Comparison of ENCODE assay signal across 10 cellular contexts in genomic region chr12:14776236-14776959, GRCh38. TPM values are rescaled to one million over a fixed set of nuclear protein-coding genes. Genes with fewer than 3 reads are reported as not detected.
DNase-seq lines count a peak whose midpoint lies in the region; ATAC-seq, FAIRE-seq and TF ChIP-seq lines count a peak whose summit lies in the region.
"Had no signal": no experiment of that assay in that cellular context is flagged by ENCODE, and none has a peak within 500 bp of the region (broad histone marks: within the 10 kb centered on the region; RNA-seq: fewer than 3 reads in every experiment).

No MANE protein-coding gene starts in this region.

- no peaks in the 10 kb centered on the region; a peak in 1 of 5 replicates for H3K27me3 ChIP-seq in HepG2 (ENCODE audit: control insufficient read depth in 1 of 2, insufficient read depth in 2 of 2, low read length in 2 of 2)
- H3K27me3 ChIP-seq in right lobe of liver, result no peaks in the 10 kb centered on the region
- H3K27me3 ChIP-seq in SU-DHL-6 (ENCODE audit: low read length), result no peaks in the 10 kb centered on the region
- no peaks in the 10 kb centered on the region for H3K27me3 ChIP-seq in hepatocyte
- H3K27me3 ChIP-seq in vagina, result no peaks in the 10 kb centered on the region

- peak overlapping the region; percentile 66 for H3K4me2 ChIP-seq in HepG2 (ENCODE audit: low read depth, low read length)
- H3K4me2 ChIP-seq in SU-DHL-6 (ENCODE audit: low read depth, low read length, poor library complexity, severe bottlenecking), result no peak overlapping the region
- H3K4me2 ChIP-seq in hepatocyte, result peak overlapping the region; percentile 82

- 44% methylated on average over 5 of the region's 5 CpGs for WGBS in HepG2 (ENCODE audit: low lambda C conversion rate)
- 50% methylated on average over 5 of the region's 5 CpGs for WGBS in right lobe of liver (ENCODE audit: insufficient coverage, low coverage, low lambda C conversion rate, missing lambda C conversion rate)
- WGBS in hepatocyte (ENCODE audit: low lambda C conversion rate, missing lambda C conversion rate), result 49% methylated on average over 5 of the region's 5 CpGs

- TF ChIP-seq CTCF in HepG2 (CRISPR knock-in tag; IDR thresholded peaks at IDR 0.05), result peak; percentile 28
- TF ChIP-seq CTCF in right lobe of liver (IDR thresholded peaks at IDR 0.05), result peak in 2 of 4 donors; percentile 7 to 12
- TF ChIP-seq CTCF in SU-DHL-6 (IDR thresholded peaks at IDR 0.05; ENCODE audit: insufficient read depth, low read length, poor library complexity, severe bottlenecking), result peak; percentile 21
- TF ChIP-seq CTCF in hepatocyte (IDR thresholded peaks at IDR 0.05; ENCODE audit: poor library complexity), result peak; percentile 40
- no peak for TF ChIP-seq CTCF in vagina (IDR thresholded peaks at IDR 0.05)

- H3K9me2 ChIP-seq in SU-DHL-6 (replicated peaks; ENCODE audit: insufficient read depth, low read length) (no peaks in the 10 kb centered on the region), hepatocyte (replicated peaks; ENCODE audit: insufficient read depth) (no peaks in the 10 kb centered on the region)

- peaks cover 24% of the 10 kb centered on the region for H3F3A ChIP-seq in SU-DHL-6 (ENCODE audit: insufficient read depth)

- no peaks in the 10 kb centered on the region for H3K27me3 Mint-ChIP-seq in T-helper 17 cell

- CTCF ChIA-PET in HepG2 (lab: Yijun Ruan, JAX; ENCODE audit: low intra/inter-chr PET ratio, low total read pairs), result no interaction called here

- in situ Hi-C loops in HepG2 (cut with HindIII; ENCODE audit: extremely low pct_ligation_motif_present, low pct_unique_long_range_greater_than_20kb), result no loop called here

- BruUV-seq in HepG2 (replicated peaks; lab: Mats Ljungman, UMichigan), result no TSS peak

- no peaks in the 10 kb centered on the region for H3K9me3 ChIP-seq in HepG2 (ENCODE audit: low read length)
- no peaks in the 10 kb centered on the region for H3K9me3 ChIP-seq in right lobe of liver
- no peaks in the 10 kb centered on the region for H3K9me3 ChIP-seq in SU-DHL-6 (ENCODE audit: insufficient read depth, low read length)
- no peaks in the 10 kb centered on the region for H3K9me3 ChIP-seq in hepatocyte (ENCODE audit: low read depth)
- H3K9me3 ChIP-seq in vagina, result no peaks in the 10 kb centered on the region
- H3K9me3 ChIP-seq in T-helper 17 cell (ENCODE audit: control insufficient read depth, low read length, poor library complexity, severe bottlenecking), result no peaks in the 10 kb centered on the region

- H2AFZ ChIP-seq in HepG2 (ENCODE audit: low read length), result no peak overlapping the region
- H2AFZ ChIP-seq in SU-DHL-6 (ENCODE audit: low read depth, low read length, severe bottlenecking), result no peak overlapping the region
- H2AFZ ChIP-seq in hepatocyte, result no peak overlapping the region

- POLR2A ChIA-PET in HepG2 (lab: Yijun Ruan, JAX), result interaction anchor here (1.4 kb wide), 1 partner anchor 27 kb away, joined by 6 read pairs; the partner anchor contains the start of genes C12orf60 and WBP11

- no peaks in the 10 kb centered on the region for H4K20me1 ChIP-seq in HepG2 (ENCODE audit: insufficient read depth, low read length)
- no peaks in the 10 kb centered on the region for H4K20me1 ChIP-seq in SU-DHL-6 (ENCODE audit: low read depth, low read length)
- no peaks in the 10 kb centered on the region for H4K20me1 ChIP-seq in hepatocyte (ENCODE audit: insufficient read depth, poor library complexity, severe bottlenecking)

- ATAC-seq in HepG2 (no peak), right lobe of liver (no peak), T-helper 17 cell (no peak), HG03469 (IDR thresholded peaks at IDR 0.05; ENCODE audit: unreplicated experiment) (no peak), GM19467 (IDR thresholded peaks at IDR 0.05; ENCODE audit: unreplicated experiment) (no peak)

- no peak for TF ChIP-seq RAD21 in HepG2 (CRISPR knock-in tag; IDR thresholded peaks at IDR 0.05)

- TF ChIP-seq EP300 in HepG2 (IDR thresholded peaks at IDR 0.05; ENCODE audit: low read depth in 2 of 2, low read length in 2 of 2), result no peak
- TF ChIP-seq EP300 in HepG2 (CRISPR knock-in tag; IDR thresholded peaks at IDR 0.05; ENCODE audit: borderline replicate concordance), result no peak

- H3K9ac ChIP-seq in HepG2 (ENCODE audit: insufficient read depth, low read depth, low read length), result no peak overlapping the region
- no peak overlapping the region for H3K9ac ChIP-seq in SU-DHL-6 (ENCODE audit: low read length)

- no peak overlapping the region for H3K27ac Mint-ChIP-seq in T-helper 17 cell

- peaks cover 35% of the 10 kb centered on the region for H3K4me1 Mint-ChIP-seq in T-helper 17 cell

- DNase-seq in HepG2 (ENCODE audit: low spot score) (no peak), right lobe of liver (no peak), hepatocyte (ENCODE audit: low spot score) (no peak), vagina (ENCODE audit: extremely low spot score in 2 of 2) (no peak), T-helper 17 cell (no peak)
- DNase-seq: NCI-H510A treated with DMSO at 0.1 percent for 48 hours; stimulated activated CD8-positive, alpha-beta memory T cell treated with anti-CD3 and anti-CD28 coated beads, Interleukin-4, amount 100 ng/mL, for 48 hours had no signal

- FAIRE-seq in HepG2 (lab: Jason Lieb, UNC), result no peak

- H3K79me2 ChIP-seq in HepG2 (ENCODE audit: insufficient read depth, low read length), result peaks cover 7% of the 10 kb centered on the region
- no peaks in the 10 kb centered on the region for H3K79me2 ChIP-seq in SU-DHL-6 (ENCODE audit: insufficient read depth, low read length)
- peaks cover 37% of the 10 kb centered on the region for H3K79me2 ChIP-seq in hepatocyte

- TF ChIP-seq POLR2A in HepG2 (IDR thresholded peaks at IDR 0.05; ENCODE audit: insufficient read depth in 1 of 2, low read depth in 2 of 2, low read length in 2 of 2), result no peak
- TF ChIP-seq POLR2A in right lobe of liver (IDR thresholded peaks at IDR 0.05), result no peak
- TF ChIP-seq POLR2A in vagina (IDR thresholded peaks at IDR 0.05), result no peak

- H3K4me3 Mint-ChIP-seq in T-helper 17 cell, result no peak overlapping the region

- H3K36me3 Mint-ChIP-seq in T-helper 17 cell (ENCODE audit: low read depth), result peaks cover 2% of the 10 kb centered on the region

- H3K36me3 ChIP-seq in HepG2 (replicated peaks in 1 of 2; ENCODE audit: control insufficient read depth in 1 of 2, insufficient read depth in 2 of 2, low read length in 2 of 2), result no peaks in the 10 kb centered on the region
- H3K36me3 ChIP-seq in right lobe of liver, result no peaks in the 10 kb centered on the region
- H3K36me3 ChIP-seq in SU-DHL-6 (ENCODE audit: low read length), result no peaks in the 10 kb centered on the region
- no peaks in the 10 kb centered on the region for H3K36me3 ChIP-seq in hepatocyte (replicated peaks; ENCODE audit: insufficient read depth, low read depth)
- no peaks in the 10 kb centered on the region for H3K36me3 ChIP-seq in vagina

- intact Hi-C loops in HepG2 (cut with micrococcal nuclease; ENCODE audit: unreplicated experiment) (loop anchor here (10.0 kb wide), 1 partner anchor 1108 kb away; the partner anchor contains the start of gene STRAP), right lobe of liver (cut with DNase I) (no loop called here), vagina (cut with DNase I) (loop anchor here (10.0 kb wide), 1 partner anchor 108 kb away; the partner anchor contains the start of gene MGP)

- H3K4me3 ChIP-seq in HepG2 (replicated peaks in 1 of 3; ENCODE audit: insufficient read depth in 1 of 3, low read depth in 2 of 3, low read length in 3 of 3), result no peak overlapping the region
- H3K4me3 ChIP-seq in right lobe of liver, result no peak overlapping the region
- H3K4me3 ChIP-seq in SU-DHL-6 (ENCODE audit: insufficient read depth, low read length, poor library complexity, severe bottlenecking), result no peak overlapping the region
- peak overlapping the region; percentile 84 for H3K4me3 ChIP-seq in hepatocyte
- H3K4me3 ChIP-seq in vagina, result peak overlapping the region; percentile 79 to 85

- H3K4me1 ChIP-seq in HepG2 (ENCODE audit: insufficient read depth, low read length), result peaks cover 42% of the 10 kb centered on the region
- H3K4me1 ChIP-seq in right lobe of liver, result peaks cover 0 to 22% (median 2%) of the 10 kb centered on the region in 4 donors
- H3K4me1 ChIP-seq in hepatocyte (ENCODE audit: insufficient read depth), result peaks cover 31% of the 10 kb centered on the region
- peaks cover 32% of the 10 kb centered on the region for H3K4me1 ChIP-seq in vagina

- H3K27ac ChIP-seq in HepG2 (ENCODE audit: extremely low read length, insufficient read depth, low read length), result no peak overlapping the region
- H3K27ac ChIP-seq in right lobe of liver, result no peak overlapping the region
- H3K27ac ChIP-seq in SU-DHL-6 (ENCODE audit: low read depth, low read length), result no peak overlapping the region
- H3K27ac ChIP-seq in hepatocyte, result peak overlapping the region; percentile 98
- peak overlapping the region; percentile 91 for H3K27ac ChIP-seq in vagina

RNA-seq across cellular contexts. Expression of gene WBP11, which starts 26.9 kb away (rescaled TPM):
- total RNA-seq in HepG2 (2016; rRNA removed; fragmentation: Illumina TruSeq; extraction: Trizol) (31.0 and 44.4 TPM in 2 replicates), right lobe of liver (10 to 100 TPM in 4 of 6 experiments, 1 to 10 TPM in 2; 8.6 to 24.9 (median 16.9) TPM), hepatocyte (22.8 and 26.6 TPM in 2 replicates), vagina (12.8 TPM), T-helper 17 cell (100 to 1,000 TPM; 124 to 129 TPM)
- total RNA-seq in HepG2 (2016; cell fraction: cytosol; rRNA removed; fragmentation: Illumina TruSeq; extraction: Trizol; ENCODE audit: low read depth), result 6.5 and 7.2 TPM in 2 replicates
- total RNA-seq in HepG2 (2016; cell fraction: insoluble cytoplasmic fraction; rRNA removed; fragmentation: Illumina TruSeq; extraction: Trizol), result 30.6 and 36.1 TPM in 2 replicates
- total RNA-seq in HepG2 (2016; cell fraction: membrane; rRNA removed; fragmentation: Illumina TruSeq; extraction: Trizol), result 24.9 and 28.2 TPM in 2 replicates
- 27.7 and 30.7 TPM in 2 replicates for total RNA-seq in HepG2 (2016; cell fraction: nucleus; rRNA removed; fragmentation: Illumina TruSeq; extraction: Trizol)
- polyA plus RNA-seq in HepG2 (2011; rRNA removed) (6.6 and 7.6 TPM in 2 replicates), hepatocyte (39.3 and 54.2 TPM in 2 replicates)
- polyA plus RNA-seq in HepG2 (2011; cell fraction: cytosol; rRNA removed), result 3.2 and 3.3 TPM in 2 replicates
- polyA plus RNA-seq in HepG2 (2011; cell fraction: nucleus; rRNA removed), result 5.2 and 5.6 TPM in 2 replicates
- polyA plus RNA-seq in HepG2 (2012), result 17.5 and 40.2 TPM in 2 replicates
- polyA plus RNA-seq in HepG2 (2016; cell fraction: cytosol; fragmentation: Illumina TruSeq; extraction: Trizol; ENCODE audit: low read depth), result 10.8 and 13.6 TPM in 2 replicates
- 52.7 and 58.9 TPM in 2 replicates for polyA plus RNA-seq in HepG2 (2016; cell fraction: insoluble cytoplasmic fraction; fragmentation: Illumina TruSeq; extraction: Trizol; ENCODE audit: low read depth)
- 25.3 and 27.1 TPM in 2 replicates for polyA plus RNA-seq in HepG2 (2016; cell fraction: membrane; fragmentation: Illumina TruSeq; extraction: Trizol; ENCODE audit: low read depth)
- 39.7 and 45.9 TPM in 2 replicates for polyA plus RNA-seq in HepG2 (2016; cell fraction: nucleus; fragmentation: Illumina TruSeq; extraction: Trizol; ENCODE audit: insufficient read depth, low read depth)
- polyA minus RNA-seq in HepG2 (2011; rRNA and poly(A)+ RNA removed; ENCODE audit: low replicate concordance), result 4.2 and 9.5 TPM in 2 replicates
- 9.1 and 10.0 TPM in 2 replicates for polyA minus RNA-seq in HepG2 (2011; cell fraction: cytosol; rRNA and poly(A)+ RNA removed)
- 26.1 and 28.3 TPM in 2 replicates for polyA minus RNA-seq in HepG2 (2011; cell fraction: nucleus; rRNA and poly(A)+ RNA removed)

RNA-seq across cellular contexts. Expression of gene C12orf60, which starts 27.1 kb away (rescaled TPM):
- total RNA-seq in HepG2 (2016; rRNA removed; fragmentation: Illumina TruSeq; extraction: Trizol) (1.4 and 2.3 TPM in 2 replicates), right lobe of liver (under 1 TPM; 0.37 to 0.91 (median 0.74) TPM), hepatocyte (1.5 and 2.3 TPM in 2 replicates), vagina (0.74 TPM), T-helper 17 cell (under 1 TPM in 1 of 2 donors, not detected in 1; 0.27 TPM)
- total RNA-seq in HepG2 (2016; cell fraction: cytosol; rRNA removed; fragmentation: Illumina TruSeq; extraction: Trizol; ENCODE audit: low read depth), result 0.20 and 0.35 TPM in 2 replicates
- 1.1 and 1.5 TPM in 2 replicates for total RNA-seq in HepG2 (2016; cell fraction: insoluble cytoplasmic fraction; rRNA removed; fragmentation: Illumina TruSeq; extraction: Trizol)
- total RNA-seq in HepG2 (2016; cell fraction: membrane; rRNA removed; fragmentation: Illumina TruSeq; extraction: Trizol), result 0.96 and 1.1 TPM in 2 replicates
- total RNA-seq in HepG2 (2016; cell fraction: nucleus; rRNA removed; fragmentation: Illumina TruSeq; extraction: Trizol), result 1.1 and 1.5 TPM in 2 replicates
- polyA plus RNA-seq in HepG2 (2011; rRNA removed) (0.55 and 0.69 TPM in 2 replicates), hepatocyte (0.17 and 2.0 TPM in 2 replicates)
- polyA plus RNA-seq in HepG2 (2011; cell fraction: cytosol; rRNA removed), result 0.48 and 0.67 TPM in 2 replicates
- polyA plus RNA-seq in HepG2 (2011; cell fraction: nucleus; rRNA removed), result 0.16 and 0.23 TPM in 2 replicates
- polyA plus RNA-seq in HepG2 (2012), result 1.2 and 1.5 TPM in 2 replicates
- polyA plus RNA-seq in HepG2 (2016; cell fraction: cytosol; fragmentation: Illumina TruSeq; extraction: Trizol; ENCODE audit: low read depth), result 0.35 and 0.53 TPM in 2 replicates
- polyA plus RNA-seq in HepG2 (2016; cell fraction: insoluble cytoplasmic fraction; fragmentation: Illumina TruSeq; extraction: Trizol; ENCODE audit: low read depth), result 1.7 and 2.0 TPM in 2 replicates
- 0.50 and 0.56 TPM in 2 replicates for polyA plus RNA-seq in HepG2 (2016; cell fraction: membrane; fragmentation: Illumina TruSeq; extraction: Trizol; ENCODE audit: low read depth)
- 1.4 and 1.8 TPM in 2 replicates for polyA plus RNA-seq in HepG2 (2016; cell fraction: nucleus; fragmentation: Illumina TruSeq; extraction: Trizol; ENCODE audit: insufficient read depth, low read depth)
- 0.33 and 0.72 TPM in 2 replicates for polyA minus RNA-seq in HepG2 (2011; rRNA and poly(A)+ RNA removed; ENCODE audit: low replicate concordance)
- 0.49 and 0.53 TPM in 2 replicates for polyA minus RNA-seq in HepG2 (2011; cell fraction: cytosol; rRNA and poly(A)+ RNA removed)
- 0.37 and 0.52 TPM in 2 replicates for polyA minus RNA-seq in HepG2 (2011; cell fraction: nucleus; rRNA and poly(A)+ RNA removed)

RNA-seq across cellular contexts. Expression of gene SMCO3, which starts 37.6 kb away (rescaled TPM):
- 0.11 and 0.42 TPM in 2 replicates for total RNA-seq in HepG2 (2016; rRNA removed; fragmentation: Illumina TruSeq; extraction: Trizol)
- total RNA-seq in HepG2 (2016; cell fraction: cytosol; rRNA removed; fragmentation: Illumina TruSeq; extraction: Trizol; ENCODE audit: low read depth), result not detected in 2 replicates
- 0.25 and 0.30 TPM in 2 replicates for total RNA-seq in HepG2 (2016; cell fraction: insoluble cytoplasmic fraction; rRNA removed; fragmentation: Illumina TruSeq; extraction: Trizol)
- total RNA-seq in HepG2 (2016; cell fraction: membrane; rRNA removed; fragmentation: Illumina TruSeq; extraction: Trizol), result 0.09 TPM in 1 of 2 replicates, not detected in the other
- 0.65 and 0.78 TPM in 2 replicates for total RNA-seq in HepG2 (2016; cell fraction: nucleus; rRNA removed; fragmentation: Illumina TruSeq; extraction: Trizol)
- 0.14 and 0.29 TPM in 2 replicates for polyA plus RNA-seq in HepG2 (2011; rRNA removed)
- 0.07 and 0.18 TPM in 2 replicates for polyA plus RNA-seq in HepG2 (2011; cell fraction: cytosol; rRNA removed)
- 0.10 and 0.26 TPM in 2 replicates for polyA plus RNA-seq in HepG2 (2011; cell fraction: nucleus; rRNA removed)
- polyA plus RNA-seq in HepG2 (2012), result 0.31 and 0.62 TPM in 2 replicates
- 0.05 TPM in 1 of 2 replicates, not detected in the other for polyA plus RNA-seq in HepG2 (2016; cell fraction: cytosol; fragmentation: Illumina TruSeq; extraction: Trizol; ENCODE audit: low read depth)
- 0.11 and 0.22 TPM in 2 replicates for polyA plus RNA-seq in HepG2 (2016; cell fraction: insoluble cytoplasmic fraction; fragmentation: Illumina TruSeq; extraction: Trizol; ENCODE audit: low read depth)
- polyA plus RNA-seq in HepG2 (2016; cell fraction: membrane; fragmentation: Illumina TruSeq; extraction: Trizol; ENCODE audit: low read depth), result not detected in 2 replicates
- polyA plus RNA-seq in HepG2 (2016; cell fraction: nucleus; fragmentation: Illumina TruSeq; extraction: Trizol; ENCODE audit: insufficient read depth, low read depth), result 0.64 and 0.79 TPM in 2 replicates
- not detected in 2 replicates for polyA minus RNA-seq in HepG2 (2011; rRNA and poly(A)+ RNA removed; ENCODE audit: low replicate concordance)
- polyA minus RNA-seq in HepG2 (2011; cell fraction: cytosol; rRNA and poly(A)+ RNA removed), result 0.30 TPM in 1 of 2 replicates, not detected in the other
- 1.6 and 2.1 TPM in 2 replicates for polyA minus RNA-seq in HepG2 (2011; cell fraction: nucleus; rRNA and poly(A)+ RNA removed)
- total RNA-seq in right lobe of liver, result under 1 TPM in 5 of 6 experiments, not detected in 1; 0.24 to 0.68 (median 0.40) TPM
- 1.7 and 3.2 TPM in 2 replicates for total RNA-seq in hepatocyte
- polyA plus RNA-seq in hepatocyte, result 1.4 and 2.9 TPM in 2 replicates
- not detected for total RNA-seq in vagina
- not detected for total RNA-seq in T-helper 17 cell

Comparison
In these comparisons a context has a peak if more than half of its experiments do, and no peak if none do; other contexts are left out.
1. intact Hi-C loops: an anchor here in HepG2 (10.0 kb wide) and vagina (10.0 kb wide); none called in right lobe of liver.
2. H3K27ac ChIP-seq: peak in hepatocyte (single experiment) and vagina (single experiment); none in HepG2 (single experiment), right lobe of liver (0 of 3) and SU-DHL-6 (single experiment).
3. H3K4me3 ChIP-seq: peak in hepatocyte (single experiment) and vagina (2 of 2); none in HepG2 (0 of 3), right lobe of liver (0 of 3) and SU-DHL-6 (single experiment).
4. CTCF ChIP-seq: peak in HepG2 (single experiment), SU-DHL-6 (single experiment) and hepatocyte (single experiment); none in vagina (0 of 3).